ENCODE assay signal across 1 cellular context in the genomic region with DNA sequence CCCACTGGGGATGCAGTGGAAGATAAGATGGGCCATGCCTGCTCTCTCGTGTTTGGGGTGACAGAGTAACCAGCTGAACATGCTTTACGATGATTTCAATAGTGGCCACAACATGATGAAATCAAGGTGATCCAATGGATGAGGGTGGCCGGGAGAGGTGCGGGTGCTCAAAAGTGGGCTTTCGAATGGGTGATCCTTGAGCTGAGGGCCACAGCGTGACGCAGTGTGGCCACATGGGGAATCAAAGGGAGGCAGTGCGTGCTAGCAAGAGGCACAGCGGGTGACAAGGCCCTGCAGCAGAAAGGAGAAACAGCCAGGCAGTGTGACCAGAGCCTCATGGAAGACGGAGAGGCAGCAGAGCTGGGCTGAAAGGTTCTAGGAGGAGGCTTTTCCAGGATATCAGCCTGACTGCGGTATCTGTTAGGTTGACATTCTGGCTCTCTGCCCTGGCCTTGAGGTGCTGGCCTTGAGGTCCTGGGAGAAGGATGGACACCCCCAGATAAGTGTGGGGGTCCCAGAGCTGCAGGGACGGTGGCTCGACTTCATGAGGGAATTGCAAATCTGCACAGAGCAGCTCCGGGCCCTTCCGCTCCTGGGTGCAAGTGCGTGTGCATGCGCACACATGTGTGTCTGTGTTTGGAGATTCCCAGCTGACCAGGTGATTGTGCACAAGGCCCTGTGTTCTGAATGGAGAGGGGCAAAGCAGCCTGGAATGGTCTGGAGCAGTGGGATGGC.
TF ChIP-seq lines count a peak whose summit lies in the region.

No MANE protein-coding gene starts in this region.

TF ChIP-seq in HepG2, 621 proteins besides CTCF, POLR2A, EP300 and RAD21:
- TF ChIP-seq ZNF44 (CRISPR knock-in tag; IDR thresholded peaks at IDR 0.05) (no peak), ATF7-NPFF (CRISPR knock-in tag; IDR thresholded peaks at IDR 0.05; ENCODE audit: low read depth) (no peak), ONECUT2 (CRISPR knock-in tag; IDR thresholded peaks at IDR 0.05) (no peak), POLR2AphosphoS5 (IDR thresholded peaks at IDR 0.05; ENCODE audit: low read depth, low read length) (no peak), PHF20 (CRISPR knock-in tag; IDR thresholded peaks at IDR 0.05) (no peak), CBFB (CRISPR knock-in tag; IDR thresholded peaks at IDR 0.05) (no peak), ZNF354B (CRISPR knock-in tag; IDR thresholded peaks at IDR 0.05) (no peak)
- TF ChIP-seq, protein P1, sequence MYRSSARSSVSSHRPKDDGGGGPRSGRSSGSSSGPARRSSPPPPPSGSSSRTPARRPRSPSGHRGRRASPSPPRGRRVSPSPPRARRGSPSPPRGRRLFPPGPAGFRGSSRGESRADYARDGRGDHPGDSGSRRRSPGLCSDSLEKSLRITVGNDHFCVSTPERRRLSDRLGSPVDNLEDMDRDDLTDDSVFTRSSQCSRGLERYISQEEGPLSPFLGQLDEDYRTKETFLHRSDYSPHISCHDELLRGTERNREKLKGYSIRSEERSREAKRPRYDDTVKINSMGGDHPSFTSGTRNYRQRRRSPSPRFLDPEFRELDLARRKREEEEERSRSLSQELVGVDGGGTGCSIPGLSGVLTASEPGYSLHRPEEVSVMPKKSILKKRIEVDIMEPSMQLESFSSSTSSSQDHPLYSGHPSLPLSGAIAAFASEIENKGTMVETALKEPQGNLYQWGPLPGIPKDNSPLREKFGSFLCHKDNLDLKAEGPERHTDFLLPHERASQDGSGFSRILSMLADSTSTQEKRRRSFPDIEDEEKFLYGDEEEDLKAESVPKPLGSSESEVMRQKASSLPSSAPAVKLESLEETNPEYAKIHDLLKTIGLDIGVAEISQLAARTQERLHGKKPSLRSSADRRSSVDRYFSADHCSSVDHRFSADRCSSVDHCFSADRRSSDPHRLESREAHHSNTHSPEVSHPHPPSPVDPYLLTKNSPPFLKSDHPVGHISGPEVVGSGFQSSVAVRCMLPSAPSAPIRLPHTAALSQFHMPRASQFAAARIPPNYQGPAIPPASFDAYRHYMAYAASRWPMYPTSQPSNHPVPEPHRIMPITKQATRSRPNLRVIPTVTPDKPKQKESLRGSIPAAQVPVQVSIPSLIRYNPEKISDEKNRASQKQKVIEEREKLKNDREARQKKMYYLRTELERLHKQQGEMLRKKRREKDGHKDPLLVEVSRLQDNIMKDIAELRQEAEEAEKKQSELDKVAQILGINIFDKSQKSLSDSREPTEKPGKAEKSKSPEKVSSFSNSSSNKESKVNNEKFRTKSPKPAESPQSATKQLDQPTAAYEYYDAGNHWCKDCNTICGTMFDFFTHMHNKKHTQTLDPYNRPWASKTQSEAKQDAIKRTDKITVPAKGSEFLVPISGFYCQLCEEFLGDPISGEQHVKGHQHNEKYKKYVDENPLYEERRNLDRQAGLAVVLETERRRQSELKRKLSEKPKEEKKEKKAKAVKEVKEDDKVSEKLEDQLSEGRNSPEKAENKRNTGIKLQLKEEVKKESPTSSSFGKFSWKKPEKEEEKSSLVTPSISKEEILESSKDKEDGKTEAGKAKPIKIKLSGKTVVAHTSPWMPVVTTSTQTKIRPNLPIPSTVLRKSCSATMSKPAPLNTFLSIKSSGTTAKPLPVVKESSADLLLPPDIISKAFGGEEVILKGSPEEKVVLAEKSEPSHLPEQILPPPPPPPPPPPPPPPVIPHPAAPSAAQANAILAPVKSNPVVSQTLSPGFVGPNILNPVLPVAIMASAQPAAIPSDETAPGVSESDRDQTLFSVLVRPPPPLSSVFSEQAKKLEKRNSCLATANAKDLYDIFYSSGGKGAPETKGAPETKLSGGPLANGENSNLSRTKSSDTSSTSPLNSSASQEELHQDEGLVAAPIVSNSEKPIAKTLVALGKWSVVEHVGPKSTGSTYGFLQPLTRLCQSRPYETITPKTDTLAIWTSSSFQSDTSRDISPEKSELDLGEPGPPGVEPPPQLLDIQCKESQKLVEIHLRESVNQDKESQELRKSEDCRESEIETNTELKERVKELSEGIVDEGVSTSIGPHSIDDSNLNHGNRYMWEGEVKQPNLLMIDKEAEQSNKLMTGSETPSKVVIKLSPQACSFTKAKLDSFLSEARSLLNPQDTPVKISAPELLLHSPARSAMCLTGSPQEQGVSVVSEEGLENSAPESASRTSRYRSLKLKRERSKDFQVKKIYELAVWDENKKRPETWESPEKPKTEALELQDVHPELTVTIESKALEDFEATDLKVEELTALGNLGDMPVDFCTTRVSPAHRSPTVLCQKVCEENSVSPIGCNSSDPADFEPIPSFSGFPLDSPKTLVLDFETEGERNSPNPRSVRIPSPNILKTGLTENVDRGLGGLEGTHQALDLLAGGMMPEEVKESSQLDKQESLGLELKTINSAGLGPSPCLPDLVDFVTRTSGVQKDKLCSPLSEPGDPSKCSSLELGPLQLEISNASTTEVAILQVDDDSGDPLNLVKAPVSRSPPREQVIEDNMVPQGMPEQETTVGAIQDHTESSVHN (CRISPR knock-in tag; IDR thresholded peaks at IDR 0.05), result no peak
- TF ChIP-seq, protein P2, sequence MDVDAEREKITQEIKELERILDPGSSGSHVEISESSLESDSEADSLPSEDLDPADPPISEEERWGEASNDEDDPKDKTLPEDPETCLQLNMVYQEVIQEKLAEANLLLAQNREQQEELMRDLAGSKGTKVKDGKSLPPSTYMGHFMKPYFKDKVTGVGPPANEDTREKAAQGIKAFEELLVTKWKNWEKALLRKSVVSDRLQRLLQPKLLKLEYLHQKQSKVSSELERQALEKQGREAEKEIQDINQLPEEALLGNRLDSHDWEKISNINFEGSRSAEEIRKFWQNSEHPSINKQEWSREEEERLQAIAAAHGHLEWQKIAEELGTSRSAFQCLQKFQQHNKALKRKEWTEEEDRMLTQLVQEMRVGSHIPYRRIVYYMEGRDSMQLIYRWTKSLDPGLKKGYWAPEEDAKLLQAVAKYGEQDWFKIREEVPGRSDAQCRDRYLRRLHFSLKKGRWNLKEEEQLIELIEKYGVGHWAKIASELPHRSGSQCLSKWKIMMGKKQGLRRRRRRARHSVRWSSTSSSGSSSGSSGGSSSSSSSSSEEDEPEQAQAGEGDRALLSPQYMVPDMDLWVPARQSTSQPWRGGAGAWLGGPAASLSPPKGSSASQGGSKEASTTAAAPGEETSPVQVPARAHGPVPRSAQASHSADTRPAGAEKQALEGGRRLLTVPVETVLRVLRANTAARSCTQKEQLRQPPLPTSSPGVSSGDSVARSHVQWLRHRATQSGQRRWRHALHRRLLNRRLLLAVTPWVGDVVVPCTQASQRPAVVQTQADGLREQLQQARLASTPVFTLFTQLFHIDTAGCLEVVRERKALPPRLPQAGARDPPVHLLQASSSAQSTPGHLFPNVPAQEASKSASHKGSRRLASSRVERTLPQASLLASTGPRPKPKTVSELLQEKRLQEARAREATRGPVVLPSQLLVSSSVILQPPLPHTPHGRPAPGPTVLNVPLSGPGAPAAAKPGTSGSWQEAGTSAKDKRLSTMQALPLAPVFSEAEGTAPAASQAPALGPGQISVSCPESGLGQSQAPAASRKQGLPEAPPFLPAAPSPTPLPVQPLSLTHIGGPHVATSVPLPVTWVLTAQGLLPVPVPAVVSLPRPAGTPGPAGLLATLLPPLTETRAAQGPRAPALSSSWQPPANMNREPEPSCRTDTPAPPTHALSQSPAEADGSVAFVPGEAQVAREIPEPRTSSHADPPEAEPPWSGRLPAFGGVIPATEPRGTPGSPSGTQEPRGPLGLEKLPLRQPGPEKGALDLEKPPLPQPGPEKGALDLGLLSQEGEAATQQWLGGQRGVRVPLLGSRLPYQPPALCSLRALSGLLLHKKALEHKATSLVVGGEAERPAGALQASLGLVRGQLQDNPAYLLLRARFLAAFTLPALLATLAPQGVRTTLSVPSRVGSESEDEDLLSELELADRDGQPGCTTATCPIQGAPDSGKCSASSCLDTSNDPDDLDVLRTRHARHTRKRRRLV (CRISPR knock-in tag; IDR thresholded peaks at IDR 0.05), result no peak
- TF ChIP-seq, protein P3, sequence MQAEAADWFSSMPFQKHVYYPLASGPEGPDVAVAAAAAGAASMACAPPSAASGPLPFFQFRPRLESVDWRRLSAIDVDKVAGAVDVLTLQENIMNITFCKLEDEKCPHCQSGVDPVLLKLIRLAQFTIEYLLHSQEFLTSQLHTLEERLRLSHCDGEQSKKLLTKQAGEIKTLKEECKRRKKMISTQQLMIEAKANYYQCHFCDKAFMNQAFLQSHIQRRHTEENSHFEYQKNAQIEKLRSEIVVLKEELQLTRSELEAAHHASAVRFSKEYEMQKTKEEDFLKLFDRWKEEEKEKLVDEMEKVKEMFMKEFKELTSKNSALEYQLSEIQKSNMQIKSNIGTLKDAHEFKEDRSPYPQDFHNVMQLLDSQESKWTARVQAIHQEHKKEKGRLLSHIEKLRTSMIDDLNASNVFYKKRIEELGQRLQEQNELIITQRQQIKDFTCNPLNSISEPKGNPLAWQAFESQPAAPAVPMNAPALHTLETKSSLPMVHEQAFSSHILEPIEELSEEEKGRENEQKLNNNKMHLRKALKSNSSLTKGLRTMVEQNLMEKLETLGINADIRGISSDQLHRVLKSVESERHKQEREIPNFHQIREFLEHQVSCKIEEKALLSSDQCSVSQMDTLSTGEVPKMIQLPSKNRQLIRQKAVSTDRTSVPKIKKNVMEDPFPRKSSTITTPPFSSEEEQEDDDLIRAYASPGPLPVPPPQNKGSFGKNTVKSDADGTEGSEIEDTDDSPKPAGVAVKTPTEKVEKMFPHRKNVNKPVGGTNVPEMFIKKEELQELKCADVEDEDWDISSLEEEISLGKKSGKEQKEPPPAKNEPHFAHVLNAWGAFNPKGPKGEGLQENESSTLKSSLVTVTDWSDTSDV (CRISPR knock-in tag; IDR thresholded peaks at IDR 0.05), result no peak
